9 cellular contexts compared by ENCODE assay signal in genomic region chr2:84832772-84833461, GRCh38. TPM values are rescaled to one million over a fixed set of nuclear protein-coding genes. Genes with fewer than 3 reads are reported as not detected.
DNase-seq lines count a peak whose midpoint lies in the region; ATAC-seq, FAIRE-seq and TF ChIP-seq lines count a peak whose summit lies in the region.
"Had no signal": no experiment of that assay in that cellular context is flagged by ENCODE, and none has a peak within 500 bp of the region (broad histone marks: within the 10 kb centered on the region; RNA-seq: fewer than 3 reads in every experiment).

No MANE protein-coding gene starts in this region.

- TF ChIP-seq EP300 in HepG2 (IDR thresholded peaks at IDR 0.05; ENCODE audit: low read depth in 2 of 2, low read length in 2 of 2) (no peak), HepG2 (CRISPR knock-in tag; IDR thresholded peaks at IDR 0.05; ENCODE audit: borderline replicate concordance) (no peak)

- CTCF ChIA-PET in HepG2 (lab: Yijun Ruan, JAX; ENCODE audit: low intra/inter-chr PET ratio, low total read pairs) = no interaction called here

- no TSS peak for BruUV-seq in HepG2 (replicated peaks; lab: Mats Ljungman, UMichigan)

- no peaks in the 10 kb centered on the region for H3K9me3 ChIP-seq in T-helper 17 cell (ENCODE audit: control insufficient read depth, low read length, poor library complexity, severe bottlenecking)
- 0 out of 2 replicates have a peak, but pooled peaks cover 5% of the 10 kb centered on the region for H3K9me3 ChIP-seq in HepG2 (ENCODE audit: low read length)
- peaks cover 3 to 5% of the 10 kb centered on the region in 2 donors for H3K9me3 ChIP-seq in kidney (ENCODE audit: control insufficient read depth in 1 of 2, low read length in 2 of 2)

- POLR2A ChIA-PET in HepG2 (lab: Yijun Ruan, JAX) = no interaction called here

- no peak for TF ChIP-seq RAD21 in HepG2 (CRISPR knock-in tag; IDR thresholded peaks at IDR 0.05)

- no peak overlapping the region for H3K4me3 ChIP-seq in HepG2 (replicated peaks in 1 of 3; ENCODE audit: insufficient read depth in 1 of 3, low read depth in 2 of 3, low read length in 3 of 3)
- no peak overlapping the region for H3K4me3 ChIP-seq in kidney (ENCODE audit: low read length in 2 of 2)

- H3K36me3 ChIP-seq in HepG2 (replicated peaks in 1 of 2; ENCODE audit: control insufficient read depth in 1 of 2, insufficient read depth in 2 of 2, low read length in 2 of 2) = no peaks in the 10 kb centered on the region
- no peaks in the 10 kb centered on the region for H3K36me3 ChIP-seq in kidney (ENCODE audit: control insufficient read depth in 1 of 2, insufficient read depth in 2 of 2, low read length in 2 of 2)

- no peak for TF ChIP-seq POLR2A in HepG2 (IDR thresholded peaks at IDR 0.05; ENCODE audit: insufficient read depth in 1 of 2, low read depth in 2 of 2, low read length in 2 of 2)

- H3K4me2 ChIP-seq in HepG2 (ENCODE audit: low read depth, low read length) = peak overlapping the region; percentile 2; the same call in 1 of the 2 replicates

- TF ChIP-seq CTCF in HepG2 (CRISPR knock-in tag; IDR thresholded peaks at IDR 0.05) = no peak
- no peak for TF ChIP-seq CTCF in kidney (IDR thresholded peaks at IDR 0.05; ENCODE audit: borderline replicate concordance, extremely low read depth, insufficient read depth)

- H4K20me1 ChIP-seq in HepG2 (ENCODE audit: insufficient read depth, low read length) = no peaks in the 10 kb centered on the region

- H2AFZ ChIP-seq in HepG2 (ENCODE audit: low read length) = no peak overlapping the region

- H3K4me1 ChIP-seq in HepG2 (ENCODE audit: insufficient read depth, low read length) = peaks cover 2% of the 10 kb centered on the region; the same call in 1 of the 2 replicates
- no peaks in the 10 kb centered on the region for H3K4me1 ChIP-seq in kidney (ENCODE audit: control insufficient read depth in 1 of 2, insufficient read depth in 1 of 2, low read depth in 1 of 2, low read length in 2 of 2)

- 34% methylated on average over 5 of the region's 5 CpGs for WGBS in HepG2 (ENCODE audit: low lambda C conversion rate)

- H3K4me1 Mint-ChIP-seq in T-helper 1 cell treated with Interleukin-12 subunit alpha and Interleukin-12 subunit beta and Interleukin-4 antibody, amounts not matched to agents 30 μg/mL and 1 μg/mL, for 36 hours (ENCODE audit: low read depth) = peaks cover 36% of the 10 kb centered on the region
- H3K4me1 Mint-ChIP-seq in T-helper 17 cell = peaks cover 31% of the 10 kb centered on the region

- no peak overlapping the region for H3K9ac ChIP-seq in HepG2 (ENCODE audit: insufficient read depth, low read depth, low read length)
- H3K9ac ChIP-seq in kidney (ENCODE audit: low read length in 2 of 2) = no peak overlapping the region

- peaks cover 34% of the 10 kb centered on the region for H3K36me3 Mint-ChIP-seq in T-helper 1 cell treated with Interleukin-12 subunit alpha and Interleukin-12 subunit beta and Interleukin-4 antibody, amounts not matched to agents 30 μg/mL and 1 μg/mL, for 36 hours (ENCODE audit: low read depth)
- peaks cover 6% of the 10 kb centered on the region for H3K36me3 Mint-ChIP-seq in T-helper 17 cell (ENCODE audit: low read depth)

- intact Hi-C loops in HepG2 (cut with micrococcal nuclease; ENCODE audit: unreplicated experiment) (no loop called here), kidney (cut with DNase I) (no loop called here)

- no peak overlapping the region for H3K27ac ChIP-seq in HepG2 (ENCODE audit: extremely low read length, insufficient read depth, low read length)
- H3K27ac ChIP-seq in kidney (ENCODE audit: low read depth in 2 of 2, low read length in 2 of 2) = no peak overlapping the region
- H3K27ac ChIP-seq: 22Rv1 had no signal

- in situ Hi-C loops in HepG2 (cut with HindIII; ENCODE audit: extremely low pct_ligation_motif_present, low pct_unique_long_range_greater_than_20kb) = no loop called here

- peaks cover 15% of the 10 kb centered on the region for H3K9me3 Mint-ChIP-seq in T-helper 1 cell treated with Interleukin-12 subunit alpha and Interleukin-12 subunit beta and Interleukin-4 antibody, amounts not matched to agents 30 μg/mL and 1 μg/mL, for 36 hours

- peaks cover 0 to 2% of the 10 kb centered on the region in 2 experiments; a peak in 2 of 5 replicates for H3K27me3 ChIP-seq in HepG2 (ENCODE audit: control insufficient read depth in 1 of 2, insufficient read depth in 2 of 2, low read length in 2 of 2)

- no peaks in the 10 kb centered on the region for H3K27me3 Mint-ChIP-seq in T-helper 1 cell treated with Interleukin-12 subunit alpha and Interleukin-12 subunit beta and Interleukin-4 antibody, amounts not matched to agents 30 μg/mL and 1 μg/mL, for 36 hours (ENCODE audit: low read depth)
- no peaks in the 10 kb centered on the region for H3K27me3 Mint-ChIP-seq in T-helper 17 cell

- no peaks in the 10 kb centered on the region for H3K79me2 ChIP-seq in HepG2 (ENCODE audit: insufficient read depth, low read length)

- FAIRE-seq in HepG2 (lab: Jason Lieb, UNC) (no peak), kidney (lab: Jason Lieb, UNC) (no peak)

- H3K27ac Mint-ChIP-seq in T-helper 1 cell treated with Interleukin-12 subunit alpha and Interleukin-12 subunit beta and Interleukin-4 antibody, amounts not matched to agents 30 μg/mL and 1 μg/mL, for 36 hours = peak overlapping the region; percentile 89
- H3K27ac Mint-ChIP-seq in T-helper 17 cell = no peak overlapping the region

- ATAC-seq in HG02884 (IDR thresholded peaks at IDR 0.05; ENCODE audit: unreplicated experiment) (peak; percentile 84), T-helper 17 cell (peak; percentile 69), HepG2 (peak; percentile 14; the same call in 1 of the 3 replicates), GM19324 (IDR thresholded peaks at IDR 0.05; ENCODE audit: low FRiP score, unreplicated experiment) (no peak)

- DNase-seq in T-helper 1 cell = no peak
- no peak for DNase-seq in T-helper 17 cell
- DNase-seq in HepG2 (ENCODE audit: low spot score) = no peak
- DNase-seq in NCI-H2081 treated with DMSO at 0.1 percent for 48 hours (lab: John Stamatoyannopoulos, UW) = no peak
- no peak for DNase-seq in kidney

- H3K4me3 Mint-ChIP-seq in T-helper 1 cell treated with Interleukin-12 subunit alpha and Interleukin-12 subunit beta and Interleukin-4 antibody, amounts not matched to agents 30 μg/mL and 1 μg/mL, for 36 hours = peak overlapping the region; percentile 78
- H3K4me3 Mint-ChIP-seq in T-helper 17 cell = peak overlapping the region; percentile 86

TF ChIP-seq in HepG2, 621 proteins besides CTCF, POLR2A, EP300 and RAD21:
- no peak for TF ChIP-seq SMAD1 (CRISPR knock-in tag; IDR thresholded peaks at IDR 0.05; ENCODE audit: borderline replicate concordance, low read depth)
- no peak for TF ChIP-seq ZNF614 (CRISPR knock-in tag; IDR thresholded peaks at IDR 0.05; ENCODE audit: borderline replicate concordance)
- TF ChIP-seq BATF2 (CRISPR knock-in tag; IDR thresholded peaks at IDR 0.05) = no peak
- TF ChIP-seq MLX (CRISPR knock-in tag; IDR thresholded peaks at IDR 0.05) = no peak
- no peak for TF ChIP-seq ERF (CRISPR knock-in tag; IDR thresholded peaks at IDR 0.05)

RNA-seq across cellular contexts. Expression of gene TRABD2A, which starts 48.0 kb away (rescaled TPM):
- total RNA-seq in T-helper 17 cell (10 to 100 TPM; 60.5 to 93.7 TPM), HepG2 (2016; rRNA removed; fragmentation: Illumina TruSeq; extraction: Trizol) (0.36 TPM in 1 of 2 replicates, not detected in the other), kidney (3.4 TPM)
- total RNA-seq in HepG2 (2016; cell fraction: cytosol; rRNA removed; fragmentation: Illumina TruSeq; extraction: Trizol; ENCODE audit: low read depth) = not detected in 2 replicates
- total RNA-seq in HepG2 (2016; cell fraction: insoluble cytoplasmic fraction; rRNA removed; fragmentation: Illumina TruSeq; extraction: Trizol) = 0.09 TPM in 1 of 2 replicates, not detected in the other
- total RNA-seq in HepG2 (2016; cell fraction: membrane; rRNA removed; fragmentation: Illumina TruSeq; extraction: Trizol) = 0.38 TPM in 1 of 2 replicates, not detected in the other
- 0.34 TPM in 1 of 2 replicates, not detected in the other for total RNA-seq in HepG2 (2016; cell fraction: nucleus; rRNA removed; fragmentation: Illumina TruSeq; extraction: Trizol)
- polyA plus RNA-seq in HepG2 (2011; rRNA removed) (0.15 and 0.21 TPM in 2 replicates), kidney (ENCODE audit: insufficient read depth, low read depth, low replicate concordance) (2.1 TPM)
- polyA plus RNA-seq in HepG2 (2011; cell fraction: cytosol; rRNA removed) = 0.21 TPM in 1 of 2 replicates, not detected in the other
- polyA plus RNA-seq in HepG2 (2011; cell fraction: nucleus; rRNA removed) = 0.12 TPM in 1 of 2 replicates, not detected in the other
- 0.13 and 0.25 TPM in 2 replicates for polyA plus RNA-seq in HepG2 (2012)
- 0.28 TPM in 1 of 2 replicates, not detected in the other for polyA plus RNA-seq in HepG2 (2016; cell fraction: cytosol; fragmentation: Illumina TruSeq; extraction: Trizol; ENCODE audit: low read depth)
- not detected in 2 replicates for polyA plus RNA-seq in HepG2 (2016; cell fraction: insoluble cytoplasmic fraction; fragmentation: Illumina TruSeq; extraction: Trizol; ENCODE audit: low read depth)
- 0.06 TPM in 1 of 2 replicates, not detected in the other for polyA plus RNA-seq in HepG2 (2016; cell fraction: membrane; fragmentation: Illumina TruSeq; extraction: Trizol; ENCODE audit: low read depth)
- polyA plus RNA-seq in HepG2 (2016; cell fraction: nucleus; fragmentation: Illumina TruSeq; extraction: Trizol; ENCODE audit: insufficient read depth, low read depth) = not detected in 2 replicates
- polyA minus RNA-seq in HepG2 (2011; rRNA and poly(A)+ RNA removed; ENCODE audit: low replicate concordance) = 0.16 and 246 TPM in 2 replicates
- not detected in 2 replicates for polyA minus RNA-seq in HepG2 (2011; cell fraction: cytosol; rRNA and poly(A)+ RNA removed)
- polyA minus RNA-seq in HepG2 (2011; cell fraction: nucleus; rRNA and poly(A)+ RNA removed) = 0.50 TPM in 1 of 2 replicates, not detected in the other

Comparison
In these comparisons a context has a peak if more than half of its experiments do, and no peak if none do; other contexts are left out.
1. RNA of gene TRABD2A, which starts 48.0 kb away (total RNA-seq): 60.5 to 93.7 TPM in T-helper 17 cell; 3.4 TPM in kidney (single experiment) and 0.09 to 0.38 TPM in HepG2; every median in the first group is over 10 times any median in the second.